ENCODE assay signal across 31 cellular contexts in the genomic region with DNA sequence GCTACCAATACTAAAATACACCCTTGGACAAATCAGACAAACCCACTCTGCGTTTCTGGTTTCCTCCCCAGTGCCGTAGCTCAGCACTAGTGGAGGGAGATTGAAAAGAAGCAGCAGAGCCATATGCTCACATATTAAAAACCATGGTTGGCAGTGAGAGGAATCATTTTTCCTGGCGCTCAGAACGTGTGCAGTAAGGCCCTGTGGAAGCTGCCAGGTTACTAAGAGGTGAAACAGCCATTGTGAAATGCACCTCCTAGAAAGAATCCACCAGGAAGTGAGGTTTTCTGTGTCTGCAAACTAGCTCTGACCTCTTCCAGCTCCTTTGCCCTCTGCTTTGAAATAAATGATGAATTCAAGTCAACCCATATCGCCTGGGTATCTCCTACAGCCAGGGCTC.
"Had no signal": no experiment of that assay in that cellular context is flagged by ENCODE, and none has a peak within 500 bp of the region (broad histone marks: within the 10 kb centered on the region; RNA-seq: fewer than 3 reads in every experiment).

No MANE protein-coding gene starts in this region.

- H3K27ac ChIP-seq: epithelial cell of prostate, esophagus squamous epithelium, neutrophil, psoas muscle, right atrium auricular region, thyroid gland, upper lobe of left lung, vagina had no signal

- DNase-seq: activated B cell treated with CpG ODN at 0.5 μM for 24 hours; activated CD4-positive, alpha-beta T cell treated with anti-CD3 and anti-CD28 coated beads, Interleukin-2, amount 50 U/mL, for 1 hour; activated CD8-positive, alpha-beta memory T cell treated with anti-CD3 and anti-CD28 coated beads, Interleukin-2, amount 10 ng/mL, durations not matched to agents 7 days and 5 days; activated CD8-positive, alpha-beta T cell treated with anti-CD3 and anti-CD28 coated beads, Interleukin-2, amount 10 ng/mL, durations not matched to agents 7 days and 5 days; activated naive CD4-positive, alpha-beta T cell; activated T-cell treated with anti-CD3 and anti-CD28 coated beads for 4 hours; activated T-cell treated with anti-CD3 and anti-CD28 coated beads, Interleukin-2, amount 50 U/mL, for 72 hours; aorta; dermis blood vessel endothelial cell; effector CD4-positive, alpha-beta T cell; esophagus squamous epithelium; foreskin melanocyte; islet precursor cell; left cardiac atrium; left ventricle myocardium superior; mammary epithelial cell; pancreas; psoas muscle; stimulated activated CD4-positive, alpha-beta T cell treated with anti-CD3 and anti-CD28 coated beads, Interleukin-1b, Interleukin-23, amount 100 ng/mL, for 48 hours; stimulated activated CD4-positive, alpha-beta T cell treated with anti-CD3 and anti-CD28 coated beads, Interleukin-4, amount 100 ng/mL, for 4 hours; stimulated activated CD8-positive, alpha-beta memory T cell treated with anti-CD3 and anti-CD28 coated beads, Interleukin-4, amount 100 ng/mL, for 48 hours; stomach; thyroid gland; upper lobe of left lung had no signal

- FAIRE-seq: pancreas had no signal

- H3K4me3 ChIP-seq: esophagus squamous epithelium, pancreas, psoas muscle, right atrium auricular region, smooth muscle cell, stomach, thyroid gland, upper lobe of left lung, vagina had no signal

- H3K4me2 ChIP-seq: smooth muscle cell had no signal

- H3K4me1 ChIP-seq: psoas muscle had no signal

- H3K27me3 ChIP-seq: pancreas, right atrium auricular region, stomach, thyroid gland, upper lobe of left lung, vagina had no signal

- H3K36me3 ChIP-seq: esophagus squamous epithelium, neutrophil, pancreas, right atrium auricular region, stomach, thyroid gland, upper lobe of left lung, vagina had no signal

- ATAC-seq: activated CD8-positive, alpha-beta memory T cell treated with anti-CD3 and anti-CD28 coated beads, Interleukin-2, amount 10 ng/mL, durations not matched to agents 7 days and 5 days; activated CD8-positive, alpha-beta T cell treated with anti-CD3 and anti-CD28 coated beads, Interleukin-2, amount 10 ng/mL, durations not matched to agents 7 days and 5 days; activated naive CD4-positive, alpha-beta T cell treated with anti-CD3 and anti-CD28 coated beads, Interleukin-2, amount 50 U/mL, for 72 hours; activated T-cell treated with anti-CD3 and anti-CD28 coated beads, Interleukin-2, amount 50 U/mL, for 72 hours; left ventricle myocardium superior; pancreas; psoas muscle; stimulated activated memory B cell treated with anti-CD40 and anti-IgM and Interleukin-4, amounts not matched to agents 10 μg/mL and 1 μg/mL and 100 μg/mL, for 72 hours had no signal

- H3K9me3 ChIP-seq: esophagus squamous epithelium, neutrophil, pancreas, psoas muscle, right atrium auricular region, stomach, thyroid gland, upper lobe of left lung, vagina had no signal
